11 cellular contexts compared by ENCODE assay signal in the genomic region with DNA sequence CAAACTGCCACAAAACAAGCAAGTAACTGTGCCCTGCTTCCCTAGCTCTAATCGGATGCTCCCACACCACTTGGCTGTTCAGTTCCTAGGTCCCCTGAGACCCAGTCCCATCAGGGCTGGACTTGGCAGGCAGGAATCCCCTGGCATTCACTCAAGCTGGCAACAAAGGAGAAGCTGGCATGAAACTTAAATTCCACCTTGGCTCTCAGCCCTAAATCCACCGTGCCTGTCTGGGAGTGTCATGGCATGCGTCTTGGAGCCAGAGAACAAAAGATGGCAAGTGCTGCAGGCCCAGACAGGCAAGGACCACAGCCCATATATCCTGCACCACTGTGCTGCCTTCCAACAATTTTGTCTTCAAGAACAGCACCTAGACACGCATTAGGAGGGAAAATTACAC. TPM values are rescaled to one million over a fixed set of nuclear protein-coding genes. Genes with fewer than 3 reads are reported as not detected.
DNase-seq lines count a peak whose midpoint lies in the region; ATAC-seq and TF ChIP-seq lines count a peak whose summit lies in the region.
"Had no signal": no experiment of that assay in that cellular context is flagged by ENCODE, and none has a peak within 500 bp of the region (broad histone marks: within the 10 kb centered on the region; RNA-seq: fewer than 3 reads in every experiment).

No MANE protein-coding gene starts in this region.

- peak overlapping the region; percentile 11 for H3K27ac Mint-ChIP-seq in glutamatergic neuron (ENCODE audit: unreplicated experiment)
- H3K27ac Mint-ChIP-seq in stimulated activated effector memory CD8-positive, alpha-beta T cell treated with anti-CD3 and anti-CD28 coated beads, Interleukin-12 subunit alpha, Interleukin-12 subunit beta, amount 100 ng/mL, for 72 hours, result peak overlapping the region; percentile 65
- H3K27ac Mint-ChIP-seq: activated naive CD4-positive, alpha-beta T cell treated with anti-CD3 and anti-CD28 coated beads for 36 hours had no signal

- no peaks in the 10 kb centered on the region for H3K4me1 Mint-ChIP-seq in glutamatergic neuron (ENCODE audit: low read depth, unreplicated experiment)
- H3K4me1 Mint-ChIP-seq in stimulated activated effector memory CD8-positive, alpha-beta T cell treated with anti-CD3 and anti-CD28 coated beads, Interleukin-12 subunit alpha, Interleukin-12 subunit beta, amount 100 ng/mL, for 72 hours, result no peaks in the 10 kb centered on the region

- no peaks in the 10 kb centered on the region for H3K27me3 ChIP-seq in RWPE2 (ENCODE audit: insufficient read depth, poor library complexity, severe bottlenecking)

- DNase-seq in RWPE2 (ENCODE audit: low spot score) (peak; percentile 95), glutamatergic neuron (no peak), SW 1271 (lab: John Stamatoyannopoulos, UW) (no peak), NCI-H128 (lab: John Stamatoyannopoulos, UW; ENCODE audit: unreplicated experiment) (no peak), NCI-H748 (lab: John Stamatoyannopoulos, UW; ENCODE audit: unreplicated experiment) (no peak), cortex of kidney (lab: John Stamatoyannopoulos, UW) (no peak)
- no peak for DNase-seq in stimulated activated effector memory CD8-positive, alpha-beta T cell treated with anti-CD3 and anti-CD28 coated beads, Interleukin-12 subunit alpha, Interleukin-12 subunit beta, amount 100 ng/mL, for 72 hours (ENCODE audit: low spot score in 2 of 2)
- DNase-seq: activated naive CD4-positive, alpha-beta T cell treated with anti-CD3 and anti-CD28 coated beads for 36 hours; NCI-H1417; T-helper 2 cell had no signal

- peaks cover 2% of the 10 kb centered on the region for H3K27me3 Mint-ChIP-seq in glutamatergic neuron (ENCODE audit: unreplicated experiment)

- CTCF ChIA-PET in HEK293 (lab: Yijun Ruan, JAX), result interaction anchor here (0.6 to 6.3 kb wide), 16 partner anchors 9 to 325 kb away, joined by 3 to 110 read pairs (median 6); a partner anchor contains a TSS

- H3K36me3 ChIP-seq in HEK293 (ENCODE audit: control insufficient read depth in 2 of 2, insufficient read depth in 1 of 2, low read length in 2 of 2), result peaks cover 18 to 45% of the 10 kb centered on the region in 2 experiments
- peaks cover 32% of the 10 kb centered on the region for H3K36me3 ChIP-seq in RWPE2 (ENCODE audit: low read depth)

- H3K9me3 Mint-ChIP-seq in glutamatergic neuron (ENCODE audit: unreplicated experiment), result no peaks in the 10 kb centered on the region
- no peaks in the 10 kb centered on the region for H3K9me3 Mint-ChIP-seq in stimulated activated effector memory CD8-positive, alpha-beta T cell treated with anti-CD3 and anti-CD28 coated beads, Interleukin-12 subunit alpha, Interleukin-12 subunit beta, amount 100 ng/mL, for 72 hours
- H3K9me3 Mint-ChIP-seq: activated naive CD4-positive, alpha-beta T cell treated with anti-CD3 and anti-CD28 coated beads for 36 hours had no signal

- H3K4me3 ChIP-seq in HEK293 (ENCODE audit: low read depth, low read length) (no peak overlapping the region), RWPE2 (ENCODE audit: severe bottlenecking) (no peak overlapping the region)

- POLR2A ChIA-PET in HEK293 (lab: Yijun Ruan, JAX), result interaction anchor here (0.9 to 2.9 kb wide), 3 partner anchors 39 to 56 kb away, joined by 3 to 25 read pairs (median 4); a partner anchor contains a TSS

- ATAC-seq in RWPE2 (ENCODE audit: low read depth), result peak; percentile 88
- no peak for ATAC-seq in stimulated activated effector memory CD8-positive, alpha-beta T cell treated with anti-CD3 and anti-CD28 coated beads, Interleukin-12 subunit alpha, Interleukin-12 subunit beta, amount 100 ng/mL, for 72 hours

- no peaks in the 10 kb centered on the region for H3K4me1 ChIP-seq in HEK293 (ENCODE audit: control insufficient read depth, insufficient read depth, low read length)
- peaks cover 34% of the 10 kb centered on the region for H3K4me1 ChIP-seq in RWPE2 (ENCODE audit: insufficient read depth, poor library complexity, severe bottlenecking)

- H3K4me3 Mint-ChIP-seq in glutamatergic neuron (ENCODE audit: unreplicated experiment), result no peak overlapping the region
- no peak overlapping the region for H3K4me3 Mint-ChIP-seq in stimulated activated effector memory CD8-positive, alpha-beta T cell treated with anti-CD3 and anti-CD28 coated beads, Interleukin-12 subunit alpha, Interleukin-12 subunit beta, amount 100 ng/mL, for 72 hours
- H3K4me3 Mint-ChIP-seq: activated naive CD4-positive, alpha-beta T cell treated with anti-CD3 and anti-CD28 coated beads for 36 hours had no signal

- H3K27ac ChIP-seq in HEK293 (ENCODE audit: extremely low read depth, low read depth, low read length), result no peak overlapping the region
- peak overlapping the region; percentile 95 for H3K27ac ChIP-seq in RWPE2 (ENCODE audit: poor library complexity, severe bottlenecking)

- TF ChIP-seq CTCF in HEK293 (tag by site-specific recombination; IDR thresholded peaks at IDR 0.05), result no peak
- no peak for TF ChIP-seq CTCF in RWPE2 (IDR thresholded peaks at IDR 0.05; ENCODE audit: poor library complexity, severe bottlenecking)
- TF ChIP-seq CTCF in glutamatergic neuron (IDR thresholded peaks at IDR 0.05; ENCODE audit: partially characterized antibody, unreplicated experiment), result no peak

- H3K9me3 ChIP-seq in HEK293 (ENCODE audit: control insufficient read depth, insufficient read depth, low read depth, low read length) (no peaks in the 10 kb centered on the region), RWPE2 (ENCODE audit: severe bottlenecking) (no peaks in the 10 kb centered on the region)

- H3K36me3 Mint-ChIP-seq in glutamatergic neuron (ENCODE audit: unreplicated experiment), result no peaks in the 10 kb centered on the region
- peaks cover 46% of the 10 kb centered on the region for H3K36me3 Mint-ChIP-seq in stimulated activated effector memory CD8-positive, alpha-beta T cell treated with anti-CD3 and anti-CD28 coated beads, Interleukin-12 subunit alpha, Interleukin-12 subunit beta, amount 100 ng/mL, for 72 hours

TF ChIP-seq in HEK293, 187 proteins besides CTCF, POLR2A, EP300 and RAD21:
- TF ChIP-seq IKZF3 (tag by site-specific recombination; IDR thresholded peaks at IDR 0.05), result no peak
- peak; percentile 84 for TF ChIP-seq ZNF600 (tag by site-specific recombination; IDR thresholded peaks at IDR 0.05)

RNA-seq across cellular contexts. Expression of a gene that starts 38.2 kb away (rescaled TPM):
- total RNA-seq in glutamatergic neuron (ENCODE audit: unreplicated experiment), result 70.4 TPM

RNA-seq across cellular contexts. Expression of a gene that starts 39.5 kb away (rescaled TPM):
- 1.3 TPM for total RNA-seq in glutamatergic neuron (ENCODE audit: unreplicated experiment)
